In genomic region chr9:92616199-92617129, GRCh38 we compare ENCODE assay signal across 1 cellular context.
A peak's percentile ranks its signal among the peaks of the same experiment; 100 is the strongest.
TF ChIP-seq lines count a peak whose summit lies in the region.

No MANE protein-coding gene starts in this region.

TF ChIP-seq in GM12878, 131 proteins besides CTCF, POLR2A, EP300 and RAD21:
- TF ChIP-seq PBX3 (IDR thresholded peaks at IDR 0.05; ENCODE audit: insufficient replicate concordance, low read depth, low read length): peak; percentile 21
- no peak for TF ChIP-seq BACH1 (IDR thresholded peaks at IDR 0.05; ENCODE audit: borderline replicate concordance)
- no peak for TF ChIP-seq SUPT20H (IDR thresholded peaks at IDR 0.05; ENCODE audit: borderline replicate concordance, control insufficient read depth, low read depth, low read length)
- TF ChIP-seq, protein P1, sequence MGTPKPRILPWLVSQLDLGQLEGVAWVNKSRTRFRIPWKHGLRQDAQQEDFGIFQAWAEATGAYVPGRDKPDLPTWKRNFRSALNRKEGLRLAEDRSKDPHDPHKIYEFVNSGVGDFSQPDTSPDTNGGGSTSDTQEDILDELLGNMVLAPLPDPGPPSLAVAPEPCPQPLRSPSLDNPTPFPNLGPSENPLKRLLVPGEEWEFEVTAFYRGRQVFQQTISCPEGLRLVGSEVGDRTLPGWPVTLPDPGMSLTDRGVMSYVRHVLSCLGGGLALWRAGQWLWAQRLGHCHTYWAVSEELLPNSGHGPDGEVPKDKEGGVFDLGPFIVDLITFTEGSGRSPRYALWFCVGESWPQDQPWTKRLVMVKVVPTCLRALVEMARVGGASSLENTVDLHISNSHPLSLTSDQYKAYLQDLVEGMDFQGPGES (IDR thresholded peaks at IDR 0.05): no peak
- TF ChIP-seq YBX1 (IDR thresholded peaks at IDR 0.05): no peak
- no peak for TF ChIP-seq GABPA (IDR thresholded peaks at IDR 0.05; ENCODE audit: low read depth)
- TF ChIP-seq SKIL (IDR thresholded peaks at IDR 0.05; ENCODE audit: low read depth, poor library complexity, severe bottlenecking): no peak
- no peak for TF ChIP-seq KDM1A (IDR thresholded peaks at IDR 0.05; ENCODE audit: borderline replicate concordance)
- TF ChIP-seq, protein P2, sequence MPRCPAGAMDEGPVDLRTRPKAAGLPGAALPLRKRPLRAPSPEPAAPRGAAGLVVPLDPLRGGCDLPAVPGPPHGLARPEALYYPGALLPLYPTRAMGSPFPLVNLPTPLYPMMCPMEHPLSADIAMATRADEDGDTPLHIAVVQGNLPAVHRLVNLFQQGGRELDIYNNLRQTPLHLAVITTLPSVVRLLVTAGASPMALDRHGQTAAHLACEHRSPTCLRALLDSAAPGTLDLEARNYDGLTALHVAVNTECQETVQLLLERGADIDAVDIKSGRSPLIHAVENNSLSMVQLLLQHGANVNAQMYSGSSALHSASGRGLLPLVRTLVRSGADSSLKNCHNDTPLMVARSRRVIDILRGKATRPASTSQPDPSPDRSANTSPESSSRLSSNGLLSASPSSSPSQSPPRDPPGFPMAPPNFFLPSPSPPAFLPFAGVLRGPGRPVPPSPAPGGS (IDR thresholded peaks at IDR 0.05; ENCODE audit: borderline replicate concordance, insufficient read depth, low read depth, low read length, poor library complexity, severe bottlenecking): peak; percentile 18
- no peak for TF ChIP-seq DPF2 (IDR thresholded peaks at IDR 0.05)
- TF ChIP-seq POU2F2 (IDR thresholded peaks at IDR 0.05; ENCODE audit: borderline replicate concordance, low read depth, low read length): no peak
